In genomic region chr1:13605159-13605558, GRCh38 we compare ENCODE assay signal across 21 cellular contexts. TPM values are rescaled to one million over a fixed set of nuclear protein-coding genes. Genes with fewer than 3 reads are reported as not detected.
DNase-seq lines count a peak whose midpoint lies in the region; ATAC-seq, FAIRE-seq and TF ChIP-seq lines count a peak whose summit lies in the region.
"Had no signal": no experiment of that assay in that cellular context is flagged by ENCODE, and none has a peak within 500 bp of the region (broad histone marks: within the 10 kb centered on the region; RNA-seq: fewer than 3 reads in every experiment).

No MANE protein-coding gene starts in this region.

- no peaks in the 10 kb centered on the region for H3K4me1 ChIP-seq in gastroesophageal sphincter

- intact Hi-C loops in MCF 10A (cut with micrococcal nuclease): no loop called here
- intact Hi-C loops in activated CD4-positive, alpha-beta memory T cell treated with anti-CD3 and anti-CD28 coated beads for 36 hours (cut with micrococcal nuclease): no loop called here

- 50 to 56% methylated on average over 1 of the region's 1 CpG for WGBS in gastroesophageal sphincter (ENCODE audit: low coverage in 1 of 2), 2 donors

- H3K4me1 Mint-ChIP-seq in MCF 10A (ENCODE audit: insufficient read depth, unreplicated experiment): peaks cover 38% of the 10 kb centered on the region
- H3K4me1 Mint-ChIP-seq in activated CD4-positive, alpha-beta memory T cell treated with anti-CD3 and anti-CD28 coated beads for 36 hours (ENCODE audit: low read depth): no peaks in the 10 kb centered on the region
- H3K4me1 Mint-ChIP-seq: activated naive CD8-positive, alpha-beta T cell treated with anti-CD3 and anti-CD28 coated beads, Interleukin-2, amount 50 U/mL, for 24 hours had no signal

- TF ChIP-seq EP300 in gastroesophageal sphincter (IDR thresholded peaks at IDR 0.05): no peak

- peak overlapping the region in 1 of 4 donors; percentile 1 for H3K27ac ChIP-seq in gastroesophageal sphincter

- no peak for FAIRE-seq in GM19239 (lab: Jason Lieb, UNC)
- FAIRE-seq: frontal cortex had no signal

- CTCF ChIA-PET in MCF 10A (lab: Yijun Ruan, JAX): interaction anchor here (1.0 to 1.9 kb wide), 3 partner anchors 15 to 60 kb away, joined by 4 to 9 read pairs (median 5); no protein-coding TSS in a partner anchor
- CTCF ChIA-PET in activated CD4-positive, alpha-beta memory T cell treated with anti-CD3 and anti-CD28 coated beads for 36 hours (lab: Charles Lee): no interaction called here

- peaks cover 53% of the 10 kb centered on the region for H3K36me3 Mint-ChIP-seq in MCF 10A (ENCODE audit: insufficient read depth, unreplicated experiment)
- H3K36me3 Mint-ChIP-seq in activated CD4-positive, alpha-beta memory T cell treated with anti-CD3 and anti-CD28 coated beads for 36 hours: no peaks in the 10 kb centered on the region

- POLR2A ChIA-PET in MCF 10A (lab: Yijun Ruan, JAX): interaction anchor here (0.8 to 16.7 kb wide), 11 partner anchors 9 to 144 kb away, joined by 3 to 253 read pairs (median 6); partner anchors contain the start of gene PDPN
- POLR2A ChIA-PET in activated CD4-positive, alpha-beta memory T cell treated with anti-CD3 and anti-CD28 coated beads for 36 hours (lab: Charles Lee): no interaction called here

- H3K27me3 ChIP-seq in gastroesophageal sphincter: peaks cover 16% of the 10 kb centered on the region

- peak overlapping the region; percentile 81 for H3K27ac Mint-ChIP-seq in MCF 10A (ENCODE audit: low read depth, unreplicated experiment)
- H3K27ac Mint-ChIP-seq in activated CD4-positive, alpha-beta memory T cell treated with anti-CD3 and anti-CD28 coated beads for 36 hours: no peak overlapping the region
- H3K27ac Mint-ChIP-seq: activated naive CD8-positive, alpha-beta T cell treated with anti-CD3 and anti-CD28 coated beads, Interleukin-2, amount 50 U/mL, for 24 hours; activated T-cell treated with anti-CD3 and anti-CD28 coated beads, Interleukin-2, amount 50 U/mL, for 24 hours; HFFc6 had no signal

- H3K9me3 ChIP-seq in gastroesophageal sphincter: no peaks in the 10 kb centered on the region

- H3K4me3 ChIP-seq in gastroesophageal sphincter: no peak overlapping the region

- TF ChIP-seq CTCF in MCF 10A (IDR thresholded peaks at IDR 0.05; ENCODE audit: unreplicated experiment) (no peak), gastroesophageal sphincter (IDR thresholded peaks at IDR 0.05) (no peak)

- H3K27me3 Mint-ChIP-seq in MCF 10A (ENCODE audit: insufficient read depth, unreplicated experiment): no peaks in the 10 kb centered on the region
- H3K27me3 Mint-ChIP-seq in activated CD4-positive, alpha-beta memory T cell treated with anti-CD3 and anti-CD28 coated beads for 36 hours: peaks cover 12% of the 10 kb centered on the region

- H3K36me3 ChIP-seq in gastroesophageal sphincter: no peaks in the 10 kb centered on the region

- DNase-seq in HCEC 1CT: peak; percentile 93
- DNase-seq in MCF 10A (ENCODE audit: unreplicated experiment): peak; percentile 94
- peak; percentile 87 for DNase-seq in stromal cell of bone marrow (ENCODE audit: low read depth)
- no peak for DNase-seq in NCI-H2227 treated with DMSO at 0.1 percent for 48 hours (lab: John Stamatoyannopoulos, UW)
- no peak for DNase-seq in GM19239 (ENCODE audit: insufficient read length, low spot score)
- DNase-seq in activated CD4-positive, alpha-beta memory T cell treated with anti-CD3 and anti-CD28 coated beads for 36 hours: no peak
- DNase-seq: activated CD4-positive, alpha-beta T cell treated with anti-CD3 and anti-CD28 coated beads, Interleukin-2, amount 50 U/mL, for 1 hour; activated naive CD8-positive, alpha-beta T cell treated with anti-CD3 and anti-CD28 coated beads, Interleukin-2, amount 50 U/mL, for 24 hours; activated T-cell treated with anti-CD3 and anti-CD28 coated beads, Interleukin-2, amount 50 U/mL, for 24 hours; C1 segment of cervical spinal cord; HFFc6; MM.1S; NCI-H2081 treated with DMSO at 0.1 percent for 48 hours; NK-92 treated with Interleukin-12 subunit alpha and Interleukin-12 subunit beta, amount 100 ng/mL, for 24 hours; nucleus accumbens; SHP77 treated with DMSO at 0.1 percent for 48 hours; T-helper 9 cell had no signal

- H3K9me3 Mint-ChIP-seq in MCF 10A (ENCODE audit: unreplicated experiment): no peaks in the 10 kb centered on the region
- H3K9me3 Mint-ChIP-seq in activated CD4-positive, alpha-beta memory T cell treated with anti-CD3 and anti-CD28 coated beads for 36 hours: no peaks in the 10 kb centered on the region
- H3K9me3 Mint-ChIP-seq: activated naive CD8-positive, alpha-beta T cell treated with anti-CD3 and anti-CD28 coated beads, Interleukin-2, amount 50 U/mL, for 24 hours; activated T-cell treated with anti-CD3 and anti-CD28 coated beads, Interleukin-2, amount 50 U/mL, for 24 hours had no signal

- no peak for TF ChIP-seq POLR2A in gastroesophageal sphincter (IDR thresholded peaks at IDR 0.05)

- peak; percentile 65 for ATAC-seq in gastroesophageal sphincter
- ATAC-seq in GM21717 (IDR thresholded peaks at IDR 0.05; ENCODE audit: unreplicated experiment): no peak
- ATAC-seq: activated naive CD8-positive, alpha-beta T cell treated with anti-CD3 and anti-CD28 coated beads, Interleukin-2, amount 50 U/mL, for 24 hours had no signal

- no TSS peak for BruUV-seq in MCF 10A (replicated peaks; lab: Mats Ljungman, UMichigan)

- no peak overlapping the region for H3K4me3 Mint-ChIP-seq in MCF 10A (ENCODE audit: unreplicated experiment)
- no peak overlapping the region for H3K4me3 Mint-ChIP-seq in activated CD4-positive, alpha-beta memory T cell treated with anti-CD3 and anti-CD28 coated beads for 36 hours
- H3K4me3 Mint-ChIP-seq: activated naive CD8-positive, alpha-beta T cell treated with anti-CD3 and anti-CD28 coated beads, Interleukin-2, amount 50 U/mL, for 24 hours; activated T-cell treated with anti-CD3 and anti-CD28 coated beads, Interleukin-2, amount 50 U/mL, for 24 hours; HFFc6 had no signal

RNA-seq across cellular contexts. Expression of gene PDPN, which starts 21.5 kb away (rescaled TPM):
- total RNA-seq in MCF 10A (2022) (30.7 and 35.1 TPM in 2 replicates), gastroesophageal sphincter (10 to 100 TPM; 10.9 to 31.6 (median 17.3) TPM)
- total RNA-seq in activated CD4-positive, alpha-beta memory T cell treated with anti-CD3 and anti-CD28 coated beads for 36 hours: not detected
- total RNA-seq: HFFc6, mononuclear cell had no signal

Comparison
In these comparisons a context has a peak if more than half of its experiments do, and no peak if none do; other contexts are left out.
1. DNase-seq: peak in HCEC 1CT (single experiment), MCF 10A (single experiment) and stromal cell of bone marrow (single experiment); none in NCI-H2227 treated with DMSO at 0.1 percent for 48 hours (single experiment), GM19239 (single experiment) and activated CD4-positive, alpha-beta memory T cell treated with anti-CD3 and anti-CD28 coated beads for 36 hours (single experiment).
2. RNA of gene PDPN, which starts 21.5 kb away (total RNA-seq): 30.7 to 35.1 TPM in MCF 10A and 10.9 to 31.6 TPM in gastroesophageal sphincter; not detected in activated CD4-positive, alpha-beta memory T cell treated with anti-CD3 and anti-CD28 coated beads for 36 hours; every median in the first group is over 10 times any median in the second.